ENCODE assay signal across 1 cellular context in genomic region chr14:30998100-30998706, GRCh38.
TF ChIP-seq lines count a peak whose summit lies in the region.

No MANE protein-coding gene starts in this region.

TF ChIP-seq in GM12878, 131 proteins besides CTCF, POLR2A, EP300 and RAD21:
- TF ChIP-seq STAT1 (conservative IDR thresholded peaks at IDR 0.05) = no peak
- TF ChIP-seq BHLHE40 (IDR thresholded peaks at IDR 0.05; ENCODE audit: borderline replicate concordance in 1 of 2, low read depth in 2 of 2, low read length in 1 of 2) = no peak
- TF ChIP-seq CBX5 (IDR thresholded peaks at IDR 0.05; ENCODE audit: low read depth) = 0 out of 2 replicates have a peak, but pooled peaks have one; percentile 43
